ENCODE assay signal across 16 cellular contexts in the genomic region with DNA sequence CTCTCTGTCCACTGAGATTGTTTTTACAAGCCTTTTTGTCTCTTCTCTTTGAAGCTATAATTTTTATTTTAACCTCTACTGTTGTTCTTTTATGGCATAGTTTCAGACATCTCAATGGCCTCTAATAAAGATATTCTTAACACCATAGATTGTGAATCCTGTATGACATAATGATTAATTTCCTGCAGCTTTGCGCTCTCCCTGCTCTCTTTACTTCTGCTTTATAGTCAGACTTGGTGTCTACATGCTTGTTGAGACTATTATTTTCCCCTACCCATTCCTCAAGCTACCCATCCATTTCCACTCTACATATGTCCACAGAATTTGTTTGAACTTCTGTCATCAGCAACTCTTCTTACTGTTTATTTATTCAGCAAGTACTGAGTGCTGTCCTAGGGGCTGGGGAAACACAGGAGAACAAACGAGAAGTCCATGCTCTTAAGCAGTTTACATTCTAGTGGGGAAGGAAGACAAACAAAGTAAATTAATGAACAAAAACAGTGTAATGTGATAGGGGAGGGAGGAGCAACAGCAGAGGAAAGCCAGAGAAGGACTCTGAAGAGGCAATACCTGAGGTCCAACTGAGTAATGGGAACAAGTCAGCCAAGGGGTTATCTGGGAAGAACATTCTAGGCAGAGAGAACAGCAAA.
A peak's percentile ranks its signal among the peaks of the same experiment; 100 is the strongest.
DNase-seq lines count a peak whose midpoint lies in the region; ATAC-seq, FAIRE-seq and TF ChIP-seq lines count a peak whose summit lies in the region.
"Had no signal": no experiment of that assay in that cellular context is flagged by ENCODE, and none has a peak within 500 bp of the region (broad histone marks: within the 10 kb centered on the region; RNA-seq: fewer than 3 reads in every experiment).

No MANE protein-coding gene starts in this region.

- 58 to 61% methylated on average over 2 of the region's 2 CpGs for whole genome bisulfite sequencing in body of pancreas, 2 donors

- H3K27me3 ChIP-seq in A673 (replicated peaks; ENCODE audit: insufficient read depth, low read depth, low read length, poor library complexity): no peaks in the 10 kb centered on the region
- no peaks in the 10 kb centered on the region for H3K27me3 ChIP-seq in body of pancreas
- H3K27me3 ChIP-seq: vagina had no signal

- POLR2A ChIA-PET in A673 (lab: Charles Lee; ENCODE audit: low non-redundant PET): interaction anchor here (1.0 kb wide), 1 partner anchor 8 kb away, joined by 3 read pairs; no protein-coding TSS in a partner anchor

- intact Hi-C loops in A673 (cut with micrococcal nuclease; ENCODE audit: unreplicated experiment): loop anchor here (5.0 kb wide), 1 partner anchor 84 kb away; no protein-coding TSS in a partner anchor
- intact Hi-C loops in body of pancreas (cut with DNase I): loop anchor here (5.0 kb wide), 1 partner anchor 331 kb away; no protein-coding TSS in a partner anchor

- no peaks in the 10 kb centered on the region for H3K36me3 Mint-ChIP-seq in HFFc6 (ENCODE audit: low read depth)

- no peaks in the 10 kb centered on the region; the same call in 1 of the 2 replicates for H3K27me3 Mint-ChIP-seq in HFFc6 (ENCODE audit: insufficient read depth)

- H3K4me3 ChIP-seq in A673 (ENCODE audit: low read depth, low read length, poor library complexity, severe bottlenecking) (no peak overlapping the region), body of pancreas (no peak overlapping the region)
- H3K4me3 ChIP-seq: vagina had no signal

- peak overlapping the region; percentile 34 for H3K27ac ChIP-seq in A673 (ENCODE audit: low read depth, low read length, poor library complexity, severe bottlenecking)
- H3K27ac ChIP-seq in body of pancreas: no peak overlapping the region
- H3K27ac ChIP-seq: RWPE1, vagina had no signal

- TF ChIP-seq CTCF in A673 (conservative IDR thresholded peaks at IDR 0.05; ENCODE audit: low read depth, low read length) (no peak), HFFc6 (IDR thresholded peaks at IDR 0.05) (no peak), body of pancreas (IDR thresholded peaks at IDR 0.05) (no peak)

- peaks cover 47% of the 10 kb centered on the region for H3K4me1 Mint-ChIP-seq in HFFc6 (ENCODE audit: low read depth)

- H3K9me3 ChIP-seq in A673 (ENCODE audit: low read depth, low read length, poor library complexity, severe bottlenecking) (no peaks in the 10 kb centered on the region), body of pancreas (no peaks in the 10 kb centered on the region)
- H3K9me3 ChIP-seq: vagina had no signal

- BruUV-seq in A673 (replicated peaks; lab: Mats Ljungman, UMichigan): no TSS peak

- H3K4me1 ChIP-seq in A673 (ENCODE audit: insufficient read depth, low read length, poor library complexity, severe bottlenecking): peaks cover 71% of the 10 kb centered on the region
- H3K4me1 ChIP-seq in body of pancreas: peaks cover 34% of the 10 kb centered on the region

- CTCF ChIA-PET in A673 (lab: Charles Lee): no interaction called here

- peak overlapping the region; percentile 17; the same call in 1 of the 2 replicates for H3K27ac Mint-ChIP-seq in HFFc6

- TF ChIP-seq POLR2A in GM12892 (IDR thresholded peaks at IDR 0.05; ENCODE audit: low read depth, low read length) (no peak), body of pancreas (IDR thresholded peaks at IDR 0.05) (no peak)

- no peaks in the 10 kb centered on the region for H3K9me3 Mint-ChIP-seq in HFFc6

- H3K36me3 ChIP-seq in A673 (ENCODE audit: insufficient read depth, low read length, poor library complexity, severe bottlenecking) (no peaks in the 10 kb centered on the region), body of pancreas (replicated peaks in 1 of 2; ENCODE audit: insufficient read depth in 1 of 2, low read depth in 2 of 2) (no peaks in the 10 kb centered on the region)
- H3K36me3 ChIP-seq: vagina had no signal

- no peak overlapping the region for H3K4me3 Mint-ChIP-seq in HFFc6

- ATAC-seq in body of pancreas: no peak

- DNase-seq in A673 (ENCODE audit: low spot score): peak; percentile 58
- no peak for DNase-seq in HFFc6
- peak; percentile 70 for DNase-seq in NOMO-1 treated with dmso at 0.1 percent for 144 hours (lab: John Stamatoyannopoulos, UW; ENCODE audit: unreplicated experiment)
- DNase-seq in effector CD4-positive, alpha-beta T cell: no peak
- no peak for DNase-seq in GM12892 (ENCODE audit: insufficient read length)
- no peak for DNase-seq in OCI-M2 (lab: John Stamatoyannopoulos, UW; ENCODE audit: unreplicated experiment)
- no peak for DNase-seq in body of pancreas
- DNase-seq: activated naive CD4-positive, alpha-beta T cell treated with Interleukin-2 at 50 U/mL for 16 hours; midbrain; NCI-H1436 treated with DMSO at 0.1 percent for 48 hours; posterior cingulate gyrus; T-helper 9 cell had no signal

- peak; percentile 86 for FAIRE-seq in islet of Langerhans (lab: Jason Lieb, UNC)
- no peak for FAIRE-seq in GM12892 (lab: Jason Lieb, UNC)
- FAIRE-seq: H54 had no signal

Comparison
In these comparisons a context has a peak if more than half of its experiments do, and no peak if none do; other contexts are left out.
1. DNase-seq: peak in A673 (single experiment) and NOMO-1 treated with dmso at 0.1 percent for 144 hours (single experiment); none in HFFc6 (single experiment), effector CD4-positive, alpha-beta T cell (single experiment), GM12892 (single experiment), OCI-M2 (single experiment) and body of pancreas (0 of 4).